8 cellular contexts compared by ENCODE assay signal in the genomic region with DNA sequence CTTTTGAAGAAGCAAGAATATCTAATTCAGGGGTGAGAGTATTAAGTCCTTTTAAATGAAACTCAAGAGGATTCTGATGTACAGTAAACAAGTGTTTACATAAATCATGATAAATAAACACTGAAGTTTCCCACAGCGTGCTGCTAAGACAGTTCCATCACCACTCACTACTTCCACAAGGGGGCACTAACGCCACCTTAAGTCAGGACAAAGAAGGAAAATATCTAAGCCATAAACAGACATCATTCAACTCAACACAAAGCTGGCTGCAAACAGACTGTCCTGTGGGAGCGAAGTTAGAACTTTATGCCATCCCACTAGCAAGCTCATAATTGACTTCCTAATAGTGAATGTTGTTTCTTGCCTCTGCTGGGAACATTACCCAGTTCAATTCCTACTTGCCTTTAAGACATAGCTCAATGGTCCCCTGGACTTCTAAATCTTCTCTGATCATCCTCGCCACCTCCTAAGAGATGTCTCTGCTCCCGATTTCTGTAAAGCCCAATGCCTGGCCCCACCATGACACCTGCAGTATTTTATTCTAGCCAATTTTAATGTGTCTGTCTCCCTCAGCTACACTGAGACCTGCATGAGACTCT. TPM values are rescaled to one million over a fixed set of nuclear protein-coding genes. Genes with fewer than 3 reads are reported as not detected.
DNase-seq lines count a peak whose midpoint lies in the region; ATAC-seq and TF ChIP-seq lines count a peak whose summit lies in the region.

No MANE protein-coding gene starts in this region.

- ATAC-seq in GM21619 (IDR thresholded peaks at IDR 0.05; ENCODE audit: unreplicated experiment) (peak; percentile 75), HG02642 (IDR thresholded peaks at IDR 0.05; ENCODE audit: poor library complexity, unreplicated experiment) (no peak)

- H3K27ac ChIP-seq in SJSA1, result no peak overlapping the region

- H3K36me3 ChIP-seq in Loucy (ENCODE audit: insufficient read depth, low read length) (no peaks in the 10 kb centered on the region), SJSA1 (peaks cover 35% of the 10 kb centered on the region)

- no peak overlapping the region for H3K9ac ChIP-seq in Loucy (ENCODE audit: low read depth, low read length, poor library complexity, severe bottlenecking)

- DNase-seq in DMS79 (lab: John Stamatoyannopoulos, UW), result peak; percentile 29
- DNase-seq in SJSA1 (ENCODE audit: low read depth in 1 of 2, low spot score in 2 of 2), result peak; percentile 69 to 72
- DNase-seq in activated naive CD4-positive, alpha-beta T cell treated with anti-CD3 and anti-CD28 coated beads for 36 hours, result peak; percentile 82
- peak; percentile 72 for DNase-seq in glomerular visceral epithelial cell (ENCODE audit: extremely low spot score)
- DNase-seq in pulmonary artery endothelial cell (ENCODE audit: low read depth, low spot score), result peak; percentile 56

- H3K9me3 ChIP-seq in Loucy (ENCODE audit: insufficient read depth, low read depth, low read length) (no peaks in the 10 kb centered on the region), SJSA1 (replicated peaks) (no peaks in the 10 kb centered on the region; the same call in 1 of the 2 replicates)

- H2AFZ ChIP-seq in Loucy (ENCODE audit: low read length), result no peak overlapping the region

- no peaks in the 10 kb centered on the region for H3K27me3 Mint-ChIP-seq in activated naive CD4-positive, alpha-beta T cell treated with anti-CD3 and anti-CD28 coated beads for 36 hours (ENCODE audit: low read depth)

- H3K9me2 ChIP-seq in Loucy (replicated peaks; ENCODE audit: low read depth, low read length), result no peaks in the 10 kb centered on the region

- peaks cover 31% of the 10 kb centered on the region for H3K4me1 Mint-ChIP-seq in activated naive CD4-positive, alpha-beta T cell treated with anti-CD3 and anti-CD28 coated beads for 36 hours (ENCODE audit: low read depth)

- no peaks in the 10 kb centered on the region for H3K9me3 Mint-ChIP-seq in activated naive CD4-positive, alpha-beta T cell treated with anti-CD3 and anti-CD28 coated beads for 36 hours

- no peaks in the 10 kb centered on the region for H4K20me1 ChIP-seq in Loucy (ENCODE audit: insufficient read depth, low read length, poor library complexity, severe bottlenecking)

- intact Hi-C loops in activated naive CD4-positive, alpha-beta T cell treated with anti-CD3 and anti-CD28 coated beads for 36 hours (cut with micrococcal nuclease), result loop anchor here (1.0 to 5.0 kb wide), 6 partner anchors 23 to 374 kb away; partner anchors contain the start of gene SERPINE2

- TF ChIP-seq CTCF in Loucy (conservative IDR thresholded peaks at IDR 0.05; ENCODE audit: low read length), result peak; percentile 89

- H3K27ac Mint-ChIP-seq in activated naive CD4-positive, alpha-beta T cell treated with anti-CD3 and anti-CD28 coated beads for 36 hours, result peak overlapping the region; percentile 3

- no peak overlapping the region for H3K4me3 Mint-ChIP-seq in activated naive CD4-positive, alpha-beta T cell treated with anti-CD3 and anti-CD28 coated beads for 36 hours

- H3K36me3 Mint-ChIP-seq in activated naive CD4-positive, alpha-beta T cell treated with anti-CD3 and anti-CD28 coated beads for 36 hours (ENCODE audit: low read depth), result peaks cover 24% of the 10 kb centered on the region

- H3K27me3 ChIP-seq in Loucy (ENCODE audit: insufficient read depth, low read length, poor library complexity, severe bottlenecking) (no peaks in the 10 kb centered on the region), SJSA1 (replicated peaks) (no peaks in the 10 kb centered on the region)

- CTCF ChIA-PET in activated naive CD4-positive, alpha-beta T cell treated with anti-CD3 and anti-CD28 coated beads for 36 hours (lab: Charles Lee), result interaction anchor here (0.6 to 5.2 kb wide), 61 partner anchors 9 to 332 kb away, joined by 3 to 111 read pairs (median 5); partner anchors contain the start of genes MRPL44 and SERPINE2

- no peak overlapping the region for H3K4me2 ChIP-seq in Loucy (ENCODE audit: low read depth, low read length, poor library complexity, severe bottlenecking)

- no peaks in the 10 kb centered on the region for H3F3A ChIP-seq in Loucy (ENCODE audit: low read depth)

- H3K4me1 ChIP-seq in Loucy (ENCODE audit: insufficient read depth, low read length, poor library complexity, severe bottlenecking) (no peaks in the 10 kb centered on the region), SJSA1 (replicated peaks) (peaks cover 20% of the 10 kb centered on the region)

- no peak overlapping the region for H3K4me3 ChIP-seq in Loucy (ENCODE audit: low read length, poor library complexity, severe bottlenecking)
- H3K4me3 ChIP-seq in SJSA1, result no peak overlapping the region

- H3K79me2 ChIP-seq in Loucy (ENCODE audit: insufficient read depth, low read length), result no peaks in the 10 kb centered on the region

RNA-seq across cellular contexts. Expression of gene MRPL44, which starts 36.5 kb away (rescaled TPM):
- total RNA-seq in SJSA1 (2014; rRNA removed; shearing (Covaris generic)), result 47.2 and 55.6 TPM in 2 replicates
- total RNA-seq in activated naive CD4-positive, alpha-beta T cell treated with anti-CD3 and anti-CD28 coated beads for 36 hours, result 10 to 100 TPM; 39.1 to 41.3 TPM
- 39.0 and 43.7 TPM in 2 replicates for total RNA-seq in pulmonary artery endothelial cell

RNA-seq across cellular contexts. Expression of gene SERPINE2, which starts 45.4 kb away (rescaled TPM):
- total RNA-seq in SJSA1 (2014; rRNA removed; shearing (Covaris generic)), result 45.5 and 66.7 TPM in 2 replicates
- total RNA-seq in activated naive CD4-positive, alpha-beta T cell treated with anti-CD3 and anti-CD28 coated beads for 36 hours, result 10 to 100 TPM; 64.6 to 69.5 TPM
- total RNA-seq in pulmonary artery endothelial cell, result 10.7 and 12.9 TPM in 2 replicates

RNA-seq across cellular contexts. Expression of gene WDFY1, which starts 48.6 kb away (rescaled TPM):
- 126 and 145 TPM in 2 replicates for total RNA-seq in SJSA1 (2014; rRNA removed; shearing (Covaris generic))
- total RNA-seq in activated naive CD4-positive, alpha-beta T cell treated with anti-CD3 and anti-CD28 coated beads for 36 hours, result 10 to 100 TPM; 39.4 to 39.9 TPM
- total RNA-seq in pulmonary artery endothelial cell, result 154 and 217 TPM in 2 replicates

Comparison
In these comparisons a context has a peak if more than half of its experiments do, and no peak if none do; other contexts are left out.
1. DNase-seq: peak in every context shown above with its lines; median percentile 82 in activated naive CD4-positive, alpha-beta T cell treated with anti-CD3 and anti-CD28 coated beads for 36 hours; 72 in glomerular visceral epithelial cell; 70 in SJSA1; 56 in pulmonary artery endothelial cell; 29 in DMS79.